ENCODE assay signal across 1 cellular context in genomic region chr12:104138747-104139186, GRCh38.
TF ChIP-seq lines count a peak whose summit lies in the region.

No MANE protein-coding gene starts in this region.

TF ChIP-seq in GM12878, 131 proteins besides CTCF, POLR2A, EP300 and RAD21 (continued from another document):
- TF ChIP-seq, protein P1, sequence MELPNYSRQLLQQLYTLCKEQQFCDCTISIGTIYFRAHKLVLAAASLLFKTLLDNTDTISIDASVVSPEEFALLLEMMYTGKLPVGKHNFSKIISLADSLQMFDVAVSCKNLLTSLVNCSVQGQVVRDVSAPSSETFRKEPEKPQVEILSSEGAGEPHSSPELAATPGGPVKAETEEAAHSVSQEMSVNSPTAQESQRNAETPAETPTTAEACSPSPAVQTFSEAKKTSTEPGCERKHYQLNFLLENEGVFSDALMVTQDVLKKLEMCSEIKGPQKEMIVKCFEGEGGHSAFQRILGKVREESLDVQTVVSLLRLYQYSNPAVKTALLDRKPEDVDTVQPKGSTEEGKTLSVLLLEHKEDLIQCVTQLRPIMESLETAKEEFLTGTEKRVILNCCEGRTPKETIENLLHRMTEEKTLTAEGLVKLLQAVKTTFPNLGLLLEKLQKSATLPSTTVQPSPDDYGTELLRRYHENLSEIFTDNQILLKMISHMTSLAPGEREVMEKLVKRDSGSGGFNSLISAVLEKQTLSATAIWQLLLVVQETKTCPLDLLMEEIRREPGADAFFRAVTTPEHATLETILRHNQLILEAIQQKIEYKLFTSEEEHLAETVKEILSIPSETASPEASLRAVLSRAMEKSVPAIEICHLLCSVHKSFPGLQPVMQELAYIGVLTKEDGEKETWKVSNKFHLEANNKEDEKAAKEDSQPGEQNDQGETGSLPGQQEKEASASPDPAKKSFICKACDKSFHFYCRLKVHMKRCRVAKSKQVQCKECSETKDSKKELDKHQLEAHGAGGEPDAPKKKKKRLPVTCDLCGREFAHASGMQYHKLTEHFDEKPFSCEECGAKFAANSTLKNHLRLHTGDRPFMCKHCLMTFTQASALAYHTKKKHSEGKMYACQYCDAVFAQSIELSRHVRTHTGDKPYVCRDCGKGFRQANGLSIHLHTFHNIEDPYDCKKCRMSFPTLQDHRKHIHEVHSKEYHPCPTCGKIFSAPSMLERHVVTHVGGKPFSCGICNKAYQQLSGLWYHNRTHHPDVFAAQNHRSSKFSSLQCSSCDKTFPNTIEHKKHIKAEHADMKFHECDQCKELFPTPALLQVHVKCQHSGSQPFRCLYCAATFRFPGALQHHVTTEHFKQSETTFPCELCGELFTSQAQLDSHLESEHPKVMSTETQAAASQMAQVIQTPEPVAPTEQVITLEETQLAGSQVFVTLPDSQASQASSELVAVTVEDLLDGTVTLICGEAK (IDR thresholded peaks at IDR 0.05; ENCODE audit: borderline replicate concordance): no peak
- peak; percentile 15 for TF ChIP-seq MYC (IDR thresholded peaks at IDR 0.05; ENCODE audit: insufficient read depth, insufficient read length, insufficient replicate concordance, low read length, severe bottlenecking)
